In genomic region chr17:63985387-63986140, GRCh38 we compare ENCODE assay signal across 1 cellular context.
TF ChIP-seq lines count a peak whose summit lies in the region.

No MANE protein-coding gene starts in this region.

TF ChIP-seq in H1, 55 proteins besides CTCF, POLR2A, EP300 and RAD21:
- TF ChIP-seq SIN3A (conservative IDR thresholded peaks at IDR 0.05 in 1 of 2, IDR thresholded peaks at IDR 0.05 in 1 of 2; ENCODE audit: low read depth in 1 of 2, low read length in 2 of 2) (no peak), POLR2AphosphoS5 (IDR thresholded peaks at IDR 0.05; ENCODE audit: low read depth, low read length) (no peak), PHF8 (conservative IDR thresholded peaks at IDR 0.05; ENCODE audit: low read depth, low read length) (no peak)
